ENCODE assay signal across 1 cellular context in the genomic region with DNA sequence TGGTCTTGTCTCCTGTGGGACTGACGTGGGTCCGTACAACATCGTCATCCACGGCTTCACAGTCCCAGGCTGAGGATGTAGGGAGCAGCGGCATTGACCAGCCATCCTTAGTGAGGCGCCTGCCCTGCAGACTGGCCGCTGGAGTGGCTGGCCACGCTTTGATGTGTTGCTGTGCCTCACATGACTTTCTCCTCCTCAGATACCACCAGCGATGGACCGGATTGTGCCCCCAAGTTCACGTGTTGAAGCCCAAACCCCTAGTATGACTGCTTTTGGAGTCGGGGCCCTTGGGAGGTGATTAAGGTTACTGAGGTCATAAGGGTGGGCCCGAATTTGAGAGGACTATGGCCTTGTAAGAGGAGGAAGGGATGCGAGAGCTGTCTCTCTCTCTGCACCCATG.
TF ChIP-seq lines count a peak whose summit lies in the region.

No MANE protein-coding gene starts in this region.

TF ChIP-seq in WTC11, 78 proteins besides CTCF, POLR2A, EP300 and RAD21 (continued from another document):
- TF ChIP-seq, protein P1, sequence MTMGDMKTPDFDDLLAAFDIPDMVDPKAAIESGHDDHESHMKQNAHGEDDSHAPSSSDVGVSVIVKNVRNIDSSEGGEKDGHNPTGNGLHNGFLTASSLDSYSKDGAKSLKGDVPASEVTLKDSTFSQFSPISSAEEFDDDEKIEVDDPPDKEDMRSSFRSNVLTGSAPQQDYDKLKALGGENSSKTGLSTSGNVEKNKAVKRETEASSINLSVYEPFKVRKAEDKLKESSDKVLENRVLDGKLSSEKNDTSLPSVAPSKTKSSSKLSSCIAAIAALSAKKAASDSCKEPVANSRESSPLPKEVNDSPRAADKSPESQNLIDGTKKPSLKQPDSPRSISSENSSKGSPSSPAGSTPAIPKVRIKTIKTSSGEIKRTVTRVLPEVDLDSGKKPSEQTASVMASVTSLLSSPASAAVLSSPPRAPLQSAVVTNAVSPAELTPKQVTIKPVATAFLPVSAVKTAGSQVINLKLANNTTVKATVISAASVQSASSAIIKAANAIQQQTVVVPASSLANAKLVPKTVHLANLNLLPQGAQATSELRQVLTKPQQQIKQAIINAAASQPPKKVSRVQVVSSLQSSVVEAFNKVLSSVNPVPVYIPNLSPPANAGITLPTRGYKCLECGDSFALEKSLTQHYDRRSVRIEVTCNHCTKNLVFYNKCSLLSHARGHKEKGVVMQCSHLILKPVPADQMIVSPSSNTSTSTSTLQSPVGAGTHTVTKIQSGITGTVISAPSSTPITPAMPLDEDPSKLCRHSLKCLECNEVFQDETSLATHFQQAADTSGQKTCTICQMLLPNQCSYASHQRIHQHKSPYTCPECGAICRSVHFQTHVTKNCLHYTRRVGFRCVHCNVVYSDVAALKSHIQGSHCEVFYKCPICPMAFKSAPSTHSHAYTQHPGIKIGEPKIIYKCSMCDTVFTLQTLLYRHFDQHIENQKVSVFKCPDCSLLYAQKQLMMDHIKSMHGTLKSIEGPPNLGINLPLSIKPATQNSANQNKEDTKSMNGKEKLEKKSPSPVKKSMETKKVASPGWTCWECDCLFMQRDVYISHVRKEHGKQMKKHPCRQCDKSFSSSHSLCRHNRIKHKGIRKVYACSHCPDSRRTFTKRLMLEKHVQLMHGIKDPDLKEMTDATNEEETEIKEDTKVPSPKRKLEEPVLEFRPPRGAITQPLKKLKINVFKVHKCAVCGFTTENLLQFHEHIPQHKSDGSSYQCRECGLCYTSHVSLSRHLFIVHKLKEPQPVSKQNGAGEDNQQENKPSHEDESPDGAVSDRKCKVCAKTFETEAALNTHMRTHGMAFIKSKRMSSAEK (CRISPR knock-in tag; IDR thresholded peaks at IDR 0.05; ENCODE audit: borderline replicate concordance) = no peak
- TF ChIP-seq NR1H2 (CRISPR knock-in tag; IDR thresholded peaks at IDR 0.05) (no peak), NFE2L1 (CRISPR knock-in tag; IDR thresholded peaks at IDR 0.05) (no peak)
